Comparison of ENCODE assay signal across 8 cellular contexts in genomic region chr7:99997545-99998137, GRCh38. TPM values are rescaled to one million over a fixed set of nuclear protein-coding genes. Genes with fewer than 3 reads are reported as not detected.
DNase-seq lines count a peak whose midpoint lies in the region; ATAC-seq and TF ChIP-seq lines count a peak whose summit lies in the region.

No MANE protein-coding gene starts in this region.

- no peaks in the 10 kb centered on the region for H3K27me3 ChIP-seq in brain microvascular endothelial cell (replicated peaks)
- H3K27me3 ChIP-seq in kidney epithelial cell (ENCODE audit: control insufficient read depth, insufficient read depth, low read length), result peaks cover 2% of the 10 kb centered on the region

- in situ Hi-C loops in brain microvascular endothelial cell (cut with HindIII; ENCODE audit: low pct_ligation_motif_present, low sequenced_read_pairs), result loop anchor here (25.0 kb wide), 1 partner anchor 90 kb away; the partner anchor contains the start of genes COPS6 and ZNF3

- H3K4me3 ChIP-seq in brain microvascular endothelial cell (ENCODE audit: low read depth, low read length) (peak overlapping the region; percentile 52), kidney epithelial cell (ENCODE audit: low read depth, low read length) (peak overlapping the region; percentile 41)

- DNase-seq in AG08395 (ENCODE audit: low spot score) (peak; percentile 28), UCSD-AML1 (lab: John Stamatoyannopoulos, UW; ENCODE audit: unreplicated experiment) (peak; percentile 39), brain microvascular endothelial cell (no peak), kidney epithelial cell (ENCODE audit: low read depth) (no peak), NCI-H2081 treated with DMSO at 0.1 percent for 48 hours (lab: John Stamatoyannopoulos, UW) (no peak)
- peak; percentile 52 to 53 for DNase-seq in stimulated activated CD4-positive, alpha-beta T cell treated with anti-CD3 and anti-CD28 coated beads, Interleukin-4, amount 100 ng/mL, for 4 hours

- peak; percentile 48 for ATAC-seq in GM21423 (IDR thresholded peaks at IDR 0.05; ENCODE audit: unreplicated experiment)
- ATAC-seq in HG02938 (IDR thresholded peaks at IDR 0.05; ENCODE audit: unreplicated experiment), result no peak

- no peak overlapping the region for H3K27ac ChIP-seq in brain microvascular endothelial cell

- H3K36me3 ChIP-seq in brain microvascular endothelial cell (replicated peaks) (no peaks in the 10 kb centered on the region), kidney epithelial cell (ENCODE audit: control insufficient read depth, insufficient read depth, low read length) (no peaks in the 10 kb centered on the region)

- TF ChIP-seq CTCF in brain microvascular endothelial cell (IDR thresholded peaks at IDR 0.05; ENCODE audit: low read depth, low read length, missing control alignments) (peak; percentile 44), kidney epithelial cell (IDR thresholded peaks at IDR 0.05; ENCODE audit: insufficient read depth, low read length, poor library complexity, severe bottlenecking) (peak; percentile 28)

RNA-seq across cellular contexts. Expression of gene ZKSCAN1, which starts 17.8 kb away (rescaled TPM):
- 32.5 and 40.3 TPM in 2 replicates for total RNA-seq in kidney epithelial cell

RNA-seq across cellular contexts. Expression of gene AZGP1, which starts 21.8 kb away (rescaled TPM):
- total RNA-seq in kidney epithelial cell, result 0.75 TPM in 1 of 2 replicates, not detected in the other

RNA-seq across cellular contexts. Expression of gene ZSCAN21, which starts 51.9 kb away (rescaled TPM):
- total RNA-seq in kidney epithelial cell, result 14.8 and 21.7 TPM in 2 replicates

Comparison
In these comparisons a context has a peak if more than half of its experiments do, and no peak if none do; other contexts are left out.
1. DNase-seq: peak in AG08395 (single experiment), UCSD-AML1 (single experiment) and stimulated activated CD4-positive, alpha-beta T cell treated with anti-CD3 and anti-CD28 coated beads, Interleukin-4, amount 100 ng/mL, for 4 hours (2 of 2); none in brain microvascular endothelial cell (single experiment), kidney epithelial cell (single experiment) and NCI-H2081 treated with DMSO at 0.1 percent for 48 hours (single experiment).